ENCODE assay signal across 10 cellular contexts in the genomic region with DNA sequence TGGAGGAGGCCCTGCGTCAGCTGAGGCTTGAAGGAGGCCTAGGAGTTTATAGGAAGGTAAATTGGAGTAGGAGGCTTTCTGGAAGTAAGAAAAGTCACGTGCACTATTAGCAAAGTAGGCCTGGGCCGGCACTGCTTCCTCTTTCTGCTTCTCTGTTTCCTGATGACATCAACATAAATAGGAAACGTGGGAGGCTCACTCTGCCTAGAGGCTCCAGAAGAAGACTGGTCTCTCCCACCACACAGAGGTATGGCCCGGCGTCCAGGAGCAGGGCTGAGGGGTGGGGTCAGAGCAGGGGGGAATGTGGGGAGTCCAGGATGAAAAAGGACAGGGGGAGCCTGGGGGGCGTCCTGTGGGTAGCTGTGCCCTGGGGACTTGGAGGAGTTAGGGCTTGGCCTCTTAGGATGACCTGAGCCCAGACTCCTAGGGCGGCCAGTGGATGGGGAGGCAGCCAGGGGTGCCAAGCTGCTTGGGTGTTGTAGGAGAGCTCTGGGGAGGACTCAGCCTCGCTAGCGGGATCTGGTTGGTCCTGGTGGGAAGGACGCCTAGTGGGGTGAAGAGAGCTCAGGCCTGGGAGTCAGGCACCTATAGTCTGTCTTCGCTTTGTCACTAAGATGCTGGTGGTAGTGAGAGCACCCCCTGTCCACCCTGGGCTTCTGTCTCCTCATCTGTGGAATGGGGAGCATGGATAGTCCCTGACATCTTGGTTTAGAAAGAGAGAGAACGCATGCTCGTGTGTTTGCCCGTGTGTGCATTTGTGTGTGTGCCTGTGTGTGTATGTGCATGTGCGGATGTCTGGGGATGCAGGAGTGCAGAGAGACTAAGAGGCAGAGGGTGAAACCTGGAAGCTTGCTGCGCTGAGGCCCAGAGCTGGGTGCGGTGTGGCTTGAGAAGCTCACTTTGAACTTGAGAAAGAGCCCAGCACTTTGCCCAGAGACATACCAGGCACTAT. TPM values are rescaled to one million over a fixed set of nuclear protein-coding genes. Genes with fewer than 3 reads are reported as not detected.
DNase-seq lines count a peak whose midpoint lies in the region; ATAC-seq and TF ChIP-seq lines count a peak whose summit lies in the region.
"Had no signal": no experiment of that assay in that cellular context is flagged by ENCODE, and none has a peak within 500 bp of the region (broad histone marks: within the 10 kb centered on the region; RNA-seq: fewer than 3 reads in every experiment).

A gene (plus strand): TSS at position 198 of the 952 bp plus-strand sequence. CDS start 8,580 bp downstream, outside the sequence.

- no peaks in the 10 kb centered on the region for H3K36me3 Mint-ChIP-seq in IgD-negative memory B cell
- H3K36me3 Mint-ChIP-seq in natural killer cell treated with Interleukin-12 subunit alpha and Interleukin-12 subunit beta and Interleukin-15 and Interleukin-18, amount 100 ng/mL, for 72 hours: no peaks in the 10 kb centered on the region

- H3K27me3 Mint-ChIP-seq in IgD-negative memory B cell: peaks cover 1% of the 10 kb centered on the region
- peaks cover 24 to 45% of the 10 kb centered on the region in 2 donors for H3K27me3 Mint-ChIP-seq in natural killer cell treated with Interleukin-12 subunit alpha and Interleukin-12 subunit beta and Interleukin-15 and Interleukin-18, amount 100 ng/mL, for 72 hours

- H3K9me3 ChIP-seq in MG63: no peaks in the 10 kb centered on the region

- H3K4me1 Mint-ChIP-seq in IgD-negative memory B cell: peaks cover 20 to 34% (median 27%) of the 10 kb centered on the region in 3 donors
- H3K4me1 Mint-ChIP-seq in natural killer cell treated with Interleukin-12 subunit alpha and Interleukin-12 subunit beta and Interleukin-15 and Interleukin-18, amount 100 ng/mL, for 72 hours (ENCODE audit: low read depth in 2 of 2): peaks cover 0 to 17% of the 10 kb centered on the region in 2 donors

- no peak for TF ChIP-seq CTCF in coronary artery (IDR thresholded peaks at IDR 0.05)

- H3K9me3 Mint-ChIP-seq in IgD-negative memory B cell: no peaks in the 10 kb centered on the region
- H3K9me3 Mint-ChIP-seq in natural killer cell treated with Interleukin-12 subunit alpha and Interleukin-12 subunit beta and Interleukin-15 and Interleukin-18, amount 100 ng/mL, for 72 hours: no peaks in the 10 kb centered on the region

- H3K27ac ChIP-seq in coronary artery: peak within 1 kb of the TSS in 1 of 2 donors; percentile 82

- H3K4me3 Mint-ChIP-seq in IgD-negative memory B cell: peak within 1 kb of the TSS; percentile 81 to 98 (median 96)
- peak within 1 kb of the TSS; percentile 71 for H3K4me3 Mint-ChIP-seq in natural killer cell treated with Interleukin-12 subunit alpha and Interleukin-12 subunit beta and Interleukin-15 and Interleukin-18, amount 100 ng/mL, for 72 hours

- H3K27ac Mint-ChIP-seq in IgD-negative memory B cell: peak within 1 kb of the TSS; percentile 78 to 97 (median 92)
- H3K27ac Mint-ChIP-seq in natural killer cell treated with Interleukin-12 subunit alpha and Interleukin-12 subunit beta and Interleukin-15 and Interleukin-18, amount 100 ng/mL, for 72 hours: peak within 1 kb of the TSS; percentile 38 to 65

- peak within 1 kb of the TSS; percentile 45 for H3K4me3 ChIP-seq in coronary artery
- H3K4me3 ChIP-seq in MG63: no peak within 1 kb of the TSS

- ATAC-seq in natural killer cell treated with Interleukin-12 subunit alpha and Interleukin-12 subunit beta and Interleukin-15 and Interleukin-18, amount 100 ng/mL, for 72 hours: peak; percentile 24 to 67
- ATAC-seq in SK-N-SH treated with all-trans-retinoic acid at 6 μM for 48 hours: no peak

- DNase-seq in GDM1 (lab: John Stamatoyannopoulos, UW): peak; percentile 68
- no peak for DNase-seq in coronary artery (ENCODE audit: low spot score)
- DNase-seq in natural killer cell treated with Interleukin-12 subunit alpha and Interleukin-12 subunit beta and Interleukin-15 and Interleukin-18, amount 100 ng/mL, for 72 hours (ENCODE audit: low spot score): no peak
- no peak for DNase-seq in stimulated activated CD8-positive, alpha-beta memory T cell treated with anti-CD3 and anti-CD28 coated beads, Interleukin-4, amount 100 ng/mL, for 48 hours
- no peak for DNase-seq in MG63
- DNase-seq in SW 1271 (lab: John Stamatoyannopoulos, UW): no peak
- DNase-seq: amniotic stem cell had no signal

- peaks cover 29% of the 10 kb centered on the region for H3K27me3 ChIP-seq in MG63

- no peaks in the 10 kb centered on the region for H3K36me3 ChIP-seq in MG63

TF ChIP-seq in SK-N-SH treated with all-trans-retinoic acid at 6 μM for 48 hours, 23 proteins besides CTCF, POLR2A, EP300 and RAD21:
- no peak for TF ChIP-seq ZC3H10 (CRISPR knock-in tag; IDR thresholded peaks at IDR 0.05)
- TF ChIP-seq ZNF70 (CRISPR knock-in tag; IDR thresholded peaks at IDR 0.05): no peak
- TF ChIP-seq, protein P1, sequence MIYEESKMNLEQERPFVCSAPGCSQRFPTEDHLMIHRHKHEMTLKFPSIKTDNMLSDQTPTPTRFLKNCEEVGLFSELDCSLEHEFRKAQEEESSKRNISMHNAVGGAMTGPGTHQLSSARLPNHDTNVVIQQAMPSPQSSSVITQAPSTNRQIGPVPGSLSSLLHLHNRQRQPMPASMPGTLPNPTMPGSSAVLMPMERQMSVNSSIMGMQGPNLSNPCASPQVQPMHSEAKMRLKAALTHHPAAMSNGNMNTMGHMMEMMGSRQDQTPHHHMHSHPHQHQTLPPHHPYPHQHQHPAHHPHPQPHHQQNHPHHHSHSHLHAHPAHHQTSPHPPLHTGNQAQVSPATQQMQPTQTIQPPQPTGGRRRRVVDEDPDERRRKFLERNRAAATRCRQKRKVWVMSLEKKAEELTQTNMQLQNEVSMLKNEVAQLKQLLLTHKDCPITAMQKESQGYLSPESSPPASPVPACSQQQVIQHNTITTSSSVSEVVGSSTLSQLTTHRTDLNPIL (CRISPR knock-in tag; IDR thresholded peaks at IDR 0.05; ENCODE audit: low read depth): no peak

RNA-seq across cellular contexts. Expression of the gene that starts here (rescaled TPM):
- 17.6 TPM for polyA plus RNA-seq in IgD-negative memory B cell
- total RNA-seq in natural killer cell treated with Interleukin-12 subunit alpha and Interleukin-12 subunit beta and Interleukin-15 and Interleukin-18, amount 100 ng/mL, for 72 hours: 10 to 100 TPM in 1 of 2 donors, 1 to 10 TPM in 1; 5.0 to 47.9 TPM
- total RNA-seq in MG63 (2014; rRNA removed; shearing (Covaris generic); ENCODE audit: low replicate concordance): not detected in 2 replicates
- total RNA-seq: NCI-H460 had no signal
